Comparison of ENCODE assay signal across 11 cellular contexts in genomic region chr3:50261505-50261904, GRCh38. TPM values are rescaled to one million over a fixed set of nuclear protein-coding genes. Genes with fewer than 3 reads are reported as not detected.
A peak's percentile ranks its signal among the peaks of the same experiment; 100 is the strongest.
DNase-seq lines count a peak whose midpoint lies in the region; ATAC-seq and TF ChIP-seq lines count a peak whose summit lies in the region.
"Had no signal": no experiment of that assay in that cellular context is flagged by ENCODE, and none has a peak within 500 bp of the region (broad histone marks: within the 10 kb centered on the region; RNA-seq: fewer than 3 reads in every experiment).

No MANE protein-coding gene starts in this region.

- H3K4me1 ChIP-seq in mesodermal cell (ENCODE audit: control insufficient read depth, insufficient read depth, low read length, poor library complexity, severe bottlenecking) (peaks cover 73% of the 10 kb centered on the region), stomach smooth muscle (ENCODE audit: control insufficient read depth, insufficient read depth, low read length) (peaks cover 59% of the 10 kb centered on the region)

- H3K27me3 Mint-ChIP-seq in activated T-helper 1 cell treated with anti-CD3 and anti-CD28 coated beads, Interleukin-12 subunit alpha, Interleukin-12 subunit beta, Interleukin-2, Interleukin-4 antibody, amounts not matched to agents 30 ng/mL and 10 ng/mL and 1 ng/mL, durations not matched to agents 14 hours and 24 hours and 36 hours (ENCODE audit: insufficient read depth) = peaks cover 5% of the 10 kb centered on the region

- intact Hi-C loops in activated T-helper 1 cell treated with anti-CD3 and anti-CD28 coated beads, Interleukin-12 subunit alpha, Interleukin-12 subunit beta, Interleukin-2, Interleukin-4 antibody, amounts not matched to agents 30 ng/mL and 10 ng/mL and 1 ng/mL, durations not matched to agents 14 hours and 24 hours and 36 hours (cut with micrococcal nuclease) = loop anchor here (2.0 kb wide), 1 partner anchor 31 kb away; the partner anchor contains the start of gene IFRD2

- DNase-seq in GM20000 (ENCODE audit: low spot score) (peak; percentile 31), HPDE6-E6E7 (ENCODE audit: extremely low spot score) (no peak), RKO (ENCODE audit: low spot score) (no peak)
- DNase-seq in activated T-helper 1 cell treated with anti-CD3 and anti-CD28 coated beads, Interleukin-12 subunit alpha, Interleukin-12 subunit beta, Interleukin-2, Interleukin-4 antibody, amounts not matched to agents 30 ng/mL and 10 ng/mL and 1 ng/mL, durations not matched to agents 14 hours and 24 hours and 36 hours (ENCODE audit: low spot score) = no peak
- DNase-seq: activated naive CD4-positive, alpha-beta T cell treated with anti-CD3 and anti-CD28 coated beads for 36 hours; DMS 273 treated with DMSO at 0.1 percent for 48 hours; SHP77 treated with DMSO at 0.1 percent for 48 hours had no signal

- H3K27ac Mint-ChIP-seq in activated T-helper 1 cell treated with anti-CD3 and anti-CD28 coated beads, Interleukin-12 subunit alpha, Interleukin-12 subunit beta, Interleukin-2, Interleukin-4 antibody, amounts not matched to agents 30 ng/mL and 10 ng/mL and 1 ng/mL, durations not matched to agents 14 hours and 24 hours and 36 hours = peak overlapping the region; percentile 48
- H3K27ac Mint-ChIP-seq: activated naive CD4-positive, alpha-beta T cell treated with anti-CD3 and anti-CD28 coated beads for 36 hours had no signal

- H3K4me3 ChIP-seq in mesodermal cell (ENCODE audit: extremely low read depth, insufficient read depth, low read length, poor library complexity, severe bottlenecking) = no peak overlapping the region
- peak overlapping the region in 1 of 2 donors; percentile 76 for H3K4me3 ChIP-seq in stomach smooth muscle (ENCODE audit: low read length in 2 of 2)

- no peak for TF ChIP-seq CTCF in GM20000 (IDR thresholded peaks at IDR 0.05; ENCODE audit: extremely low read depth, missing control alignments)

- no peaks in the 10 kb centered on the region for H3K27me3 ChIP-seq in stomach smooth muscle (ENCODE audit: control insufficient read depth in 1 of 2, insufficient read depth in 2 of 2, low read length in 2 of 2)

- H3K9me3 Mint-ChIP-seq in activated T-helper 1 cell treated with anti-CD3 and anti-CD28 coated beads, Interleukin-12 subunit alpha, Interleukin-12 subunit beta, Interleukin-2, Interleukin-4 antibody, amounts not matched to agents 30 ng/mL and 10 ng/mL and 1 ng/mL, durations not matched to agents 14 hours and 24 hours and 36 hours = no peaks in the 10 kb centered on the region
- H3K9me3 Mint-ChIP-seq: activated naive CD4-positive, alpha-beta T cell treated with anti-CD3 and anti-CD28 coated beads for 36 hours had no signal

- H3K36me3 ChIP-seq in mesodermal cell (ENCODE audit: control insufficient read depth, insufficient read depth, low read length) (peaks cover 29% of the 10 kb centered on the region), stomach smooth muscle (ENCODE audit: control insufficient read depth in 2 of 2, insufficient read depth in 2 of 2, low read length in 2 of 2) (peaks cover 12 to 15% of the 10 kb centered on the region in 2 donors)

- H3K36me3 Mint-ChIP-seq in activated T-helper 1 cell treated with anti-CD3 and anti-CD28 coated beads, Interleukin-12 subunit alpha, Interleukin-12 subunit beta, Interleukin-2, Interleukin-4 antibody, amounts not matched to agents 30 ng/mL and 10 ng/mL and 1 ng/mL, durations not matched to agents 14 hours and 24 hours and 36 hours (ENCODE audit: low read depth) = peaks cover 12% of the 10 kb centered on the region

- H3K9me3 ChIP-seq in mesodermal cell (ENCODE audit: control insufficient read depth, low read length) (no peaks in the 10 kb centered on the region), stomach smooth muscle (ENCODE audit: control insufficient read depth in 2 of 2, low read length in 2 of 2) (peaks cover 0 to 4% of the 10 kb centered on the region in 2 donors)

- H3K4me1 Mint-ChIP-seq in activated T-helper 1 cell treated with anti-CD3 and anti-CD28 coated beads, Interleukin-12 subunit alpha, Interleukin-12 subunit beta, Interleukin-2, Interleukin-4 antibody, amounts not matched to agents 30 ng/mL and 10 ng/mL and 1 ng/mL, durations not matched to agents 14 hours and 24 hours and 36 hours (ENCODE audit: low read depth) = no peaks in the 10 kb centered on the region

- peak overlapping the region; percentile 99 for H3K27ac ChIP-seq in mesodermal cell (ENCODE audit: low read depth, low read length, severe bottlenecking)
- peak overlapping the region; percentile 94 for H3K27ac ChIP-seq in stomach smooth muscle (ENCODE audit: low read length)

- WGBS in mesodermal cell (ENCODE audit: insufficient coverage in 2 of 2), 2 experiments = 100% methylated on average over 1 of the region's 2 CpGs; no CpG with 5 or more reads in 1 of the 2 experiments

- H3K4me3 Mint-ChIP-seq in activated T-helper 1 cell treated with anti-CD3 and anti-CD28 coated beads, Interleukin-12 subunit alpha, Interleukin-12 subunit beta, Interleukin-2, Interleukin-4 antibody, amounts not matched to agents 30 ng/mL and 10 ng/mL and 1 ng/mL, durations not matched to agents 14 hours and 24 hours and 36 hours = peak overlapping the region; percentile 33
- H3K4me3 Mint-ChIP-seq: activated naive CD4-positive, alpha-beta T cell treated with anti-CD3 and anti-CD28 coated beads for 36 hours had no signal

- H3K9ac ChIP-seq in stomach smooth muscle (ENCODE audit: low read length in 2 of 2) = peak overlapping the region in 1 of 2 donors; percentile 90

- no peak for ATAC-seq in GM18870 (IDR thresholded peaks at IDR 0.05; ENCODE audit: unreplicated experiment)
- ATAC-seq in HG03025 (IDR thresholded peaks at IDR 0.05; ENCODE audit: low FRiP score, unreplicated experiment) = no peak

RNA-seq across cellular contexts. Expression of gene SEMA3B, which starts 7.4 kb away (rescaled TPM):
- total RNA-seq in activated T-helper 1 cell treated with anti-CD3 and anti-CD28 coated beads, Interleukin-12 subunit alpha, Interleukin-12 subunit beta, Interleukin-2, Interleukin-4 antibody, amounts not matched to agents 30 ng/mL and 10 ng/mL and 1 ng/mL, durations not matched to agents 14 hours and 24 hours and 36 hours = 0.49 and 1.0 TPM in 2 replicates
- polyA plus RNA-seq in mesodermal cell (2013, experiment 1 of 2) = 6.8 TPM
- 6.1 TPM for polyA plus RNA-seq in mesodermal cell (2013, experiment 2 of 2)

RNA-seq across cellular contexts. Expression of gene LSMEM2, which starts 17.4 kb away (rescaled TPM):
- not detected in 2 replicates for total RNA-seq in activated T-helper 1 cell treated with anti-CD3 and anti-CD28 coated beads, Interleukin-12 subunit alpha, Interleukin-12 subunit beta, Interleukin-2, Interleukin-4 antibody, amounts not matched to agents 30 ng/mL and 10 ng/mL and 1 ng/mL, durations not matched to agents 14 hours and 24 hours and 36 hours
- polyA plus RNA-seq in mesodermal cell (2013, experiment 1 of 2) = not detected
- not detected for polyA plus RNA-seq in mesodermal cell (2013, experiment 2 of 2)
- total RNA-seq: activated naive CD4-positive, alpha-beta T cell treated with anti-CD3 and anti-CD28 coated beads for 36 hours had no signal

RNA-seq across cellular contexts. Expression of gene GNAI2, which starts 25.5 kb away (rescaled TPM):
- total RNA-seq in activated T-helper 1 cell treated with anti-CD3 and anti-CD28 coated beads, Interleukin-12 subunit alpha, Interleukin-12 subunit beta, Interleukin-2, Interleukin-4 antibody, amounts not matched to agents 30 ng/mL and 10 ng/mL and 1 ng/mL, durations not matched to agents 14 hours and 24 hours and 36 hours = 237 and 238 TPM in 2 replicates
- 395 TPM for polyA plus RNA-seq in mesodermal cell (2013, experiment 1 of 2)
- 323 TPM for polyA plus RNA-seq in mesodermal cell (2013, experiment 2 of 2)

RNA-seq across cellular contexts. Expression of gene IFRD2, which starts 30.7 kb away (rescaled TPM):
- total RNA-seq in activated T-helper 1 cell treated with anti-CD3 and anti-CD28 coated beads, Interleukin-12 subunit alpha, Interleukin-12 subunit beta, Interleukin-2, Interleukin-4 antibody, amounts not matched to agents 30 ng/mL and 10 ng/mL and 1 ng/mL, durations not matched to agents 14 hours and 24 hours and 36 hours = 215 TPM in 2 replicates
- polyA plus RNA-seq in mesodermal cell (2013, experiment 1 of 2) = 42.2 TPM
- 33.5 TPM for polyA plus RNA-seq in mesodermal cell (2013, experiment 2 of 2)

RNA-seq across cellular contexts. Expression of gene HYAL3, which starts 37.7 kb away (rescaled TPM):
- total RNA-seq in activated T-helper 1 cell treated with anti-CD3 and anti-CD28 coated beads, Interleukin-12 subunit alpha, Interleukin-12 subunit beta, Interleukin-2, Interleukin-4 antibody, amounts not matched to agents 30 ng/mL and 10 ng/mL and 1 ng/mL, durations not matched to agents 14 hours and 24 hours and 36 hours = 7.9 and 8.0 TPM in 2 replicates
- 5.5 TPM for polyA plus RNA-seq in mesodermal cell (2013, experiment 1 of 2)
- 4.2 TPM for polyA plus RNA-seq in mesodermal cell (2013, experiment 2 of 2)
